ENCODE assay signal across 30 cellular contexts in the genomic region with DNA sequence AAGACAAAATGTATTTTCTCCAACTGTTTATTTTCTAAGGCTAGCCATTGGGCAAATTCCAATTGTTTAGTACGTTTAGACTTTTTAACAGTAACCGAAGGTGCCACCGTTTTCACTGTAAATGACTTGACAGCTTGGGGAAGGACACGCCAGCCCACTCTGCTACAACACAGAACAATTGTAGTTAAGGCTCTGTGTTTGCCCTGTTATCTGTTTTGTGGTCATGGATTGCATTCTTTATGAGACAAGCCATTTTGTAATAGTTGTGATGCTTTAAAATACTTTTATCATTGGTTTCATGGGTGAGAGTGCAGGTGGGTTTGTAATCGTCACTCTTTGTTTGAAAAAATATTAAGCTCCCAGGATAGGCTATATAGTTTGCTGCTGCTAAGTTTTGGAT.
"Had no signal": no experiment of that assay in that cellular context is flagged by ENCODE, and none has a peak within 500 bp of the region (broad histone marks: within the 10 kb centered on the region; RNA-seq: fewer than 3 reads in every experiment).

No MANE protein-coding gene starts in this region.

- H3K4me3 ChIP-seq: left lung, lower lobe of right lung, mucosa of descending colon, pancreas, prostate gland, skin epidermis, stomach, testis, thyroid gland, transverse colon, upper lobe of left lung, vagina had no signal

- DNase-seq: hippocampal formation; kidney; left colon; left lung; lower lobe of right lung; mammary epithelial cell; mesendoderm; midbrain; mucosa of descending colon; naive thymus-derived CD8-positive, alpha-beta T cell; nucleus accumbens; pancreas; posterior cingulate gyrus; retina; right cardiac atrium; stimulated activated CD4-positive, alpha-beta T cell treated with anti-CD3 and anti-CD28 coated beads, Interleukin-12 subunit alpha, Interleukin-12 subunit beta, amount 100 ng/mL, for 4 hours; stimulated activated CD4-positive, alpha-beta T cell treated with anti-CD3 and anti-CD28 coated beads, Interleukin-15, amount 100 ng/mL, for 24 hours; stimulated activated CD4-positive, alpha-beta T cell treated with anti-CD3 and anti-CD28 coated beads, Interleukin-2, amount 100 ng/mL, for 24 hours; stimulated activated CD4-positive, alpha-beta T cell treated with anti-CD3 and anti-CD28 coated beads, Interleukin-4, amount 100 ng/mL, for 1 hour; stimulated activated naive B cell treated with anti-CD40 and anti-IgM and Interleukin-4, amounts not matched to agents 10 μg/mL and 1 μg/mL and 100 μg/mL, for 72 hours; stimulated activated naive CD8-positive, alpha-beta T cell treated with anti-CD3 and anti-CD28 coated beads, Interleukin-15, Interleukin-2, amounts not matched to agents 100 U/mL and 50 U/mL, for 24 hours; stomach; testis; thyroid gland; transverse colon had no signal

- ATAC-seq: left colon; left lung; lower lobe of right lung; mucosa of descending colon; naive thymus-derived CD8-positive, alpha-beta T cell; pancreas; right cardiac atrium; sciatic nerve; stimulated activated naive B cell treated with anti-CD40 and anti-IgM and Interleukin-4, amounts not matched to agents 10 μg/mL and 1 μg/mL and 100 μg/mL, for 72 hours; stimulated activated naive CD8-positive, alpha-beta T cell treated with anti-CD3 and anti-CD28 coated beads, Interleukin-15, Interleukin-2, amounts not matched to agents 100 U/mL and 50 U/mL, for 24 hours had no signal
